1 cellular context compared by ENCODE assay signal in the genomic region with DNA sequence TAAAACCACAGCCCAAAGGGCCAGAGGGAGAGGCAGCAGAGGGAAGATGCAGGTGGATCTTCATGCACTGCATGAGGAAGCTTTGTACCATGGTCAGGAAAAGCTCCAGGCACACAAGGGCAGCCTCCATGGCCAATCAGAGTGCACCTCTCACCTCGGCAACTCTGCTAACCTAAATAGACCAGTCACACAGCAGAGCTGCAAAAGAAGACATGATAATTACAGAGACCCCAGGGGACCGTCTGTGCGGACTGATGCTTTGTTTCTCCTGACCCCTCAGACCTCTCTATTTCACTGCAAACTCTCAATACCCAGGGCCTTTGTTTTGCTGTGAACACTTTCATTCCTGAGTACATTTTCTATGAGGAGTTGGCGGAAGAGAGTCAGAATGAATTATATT.
TF ChIP-seq lines count a peak whose summit lies in the region.

No MANE protein-coding gene starts in this region.

TF ChIP-seq in GM23338, 12 proteins besides CTCF, POLR2A, EP300 and RAD21 (continued from another document):
- TF ChIP-seq REST (IDR thresholded peaks at IDR 0.05; ENCODE audit: unreplicated experiment) = no peak
- TF ChIP-seq ZNF114 (CRISPR knock-in tag; IDR thresholded peaks at IDR 0.05) = no peak
TF ChIP-seq in GM23338: peak in this region for 0.
